8 cellular contexts compared by ENCODE assay signal in the genomic region with DNA sequence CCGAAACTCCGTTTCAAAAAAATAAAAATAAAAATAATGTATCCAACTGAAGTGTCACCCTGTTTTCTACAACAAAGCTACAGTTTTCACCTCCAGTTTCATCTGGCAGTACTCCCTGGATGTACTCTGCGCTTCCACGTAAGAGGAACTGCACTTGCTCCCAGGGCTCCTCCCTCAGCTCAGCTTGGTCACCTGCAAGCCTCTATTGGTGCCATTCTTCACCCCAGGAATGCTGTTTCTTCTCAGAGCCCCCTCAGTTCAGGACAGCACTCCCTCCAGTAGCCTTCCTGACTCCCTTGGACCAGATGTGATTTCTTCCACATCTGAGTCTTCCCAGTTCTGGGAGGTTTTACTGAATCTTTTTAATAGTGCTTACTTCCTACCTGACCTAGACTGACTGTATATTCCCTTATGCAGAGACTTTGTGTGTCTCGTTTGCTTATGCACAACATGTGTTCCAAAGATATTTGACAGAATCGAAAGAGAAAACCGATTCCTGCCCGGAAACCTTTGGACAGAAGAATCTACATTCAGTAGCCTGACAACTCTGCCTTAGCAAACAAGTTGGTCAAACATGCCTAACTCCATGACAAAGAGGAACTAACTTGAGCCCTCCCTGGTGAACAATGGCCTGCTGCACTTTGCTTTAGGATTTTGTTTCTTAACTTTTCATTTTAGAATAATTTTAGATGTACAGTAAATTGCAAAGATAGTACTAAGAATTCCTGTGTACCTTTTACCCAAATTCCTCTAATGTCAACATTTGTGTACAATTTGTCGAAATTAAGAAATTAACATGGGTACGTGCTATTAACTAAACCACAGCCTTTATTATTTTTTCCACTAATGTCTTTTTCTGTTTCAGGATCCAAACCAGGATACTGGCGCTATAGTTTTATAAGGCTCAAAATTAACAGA. TPM values are rescaled to one million over a fixed set of nuclear protein-coding genes. Genes with fewer than 3 reads are reported as not detected.
DNase-seq lines count a peak whose midpoint lies in the region; ATAC-seq and TF ChIP-seq lines count a peak whose summit lies in the region.

No MANE protein-coding gene starts in this region.

- intact Hi-C loops in right lobe of liver (cut with DNase I) (no loop called here), head of caudate nucleus (cut with DNase I) (loop anchor here (10.0 kb wide), 1 partner anchor 97 kb away; the partner anchor contains the start of gene CDK7)

- peak; percentile 34 for TF ChIP-seq POLR2A in right lobe of liver (IDR thresholded peaks at IDR 0.05)

- H3K27ac ChIP-seq in right lobe of liver (peak overlapping the region; percentile 74 to 77 (median 77)), urinary bladder (ENCODE audit: low read depth) (no peak overlapping the region)

- H3K36me3 ChIP-seq in right lobe of liver (no peaks in the 10 kb centered on the region), urinary bladder (ENCODE audit: insufficient read depth) (no peaks in the 10 kb centered on the region)

- no peak for TF ChIP-seq CTCF in astrocyte of the cerebellum (IDR thresholded peaks at IDR 0.05; ENCODE audit: low read depth, low read length, missing control alignments)
- TF ChIP-seq CTCF in right lobe of liver (IDR thresholded peaks at IDR 0.05): no peak

- in situ Hi-C loops in astrocyte of the cerebellum (cut with HindIII; ENCODE audit: low sequenced_read_pairs): no loop called here

- peak; percentile 23 for DNase-seq in CD1c-positive myeloid dendritic cell (ENCODE audit: extremely low spot score)
- peak; percentile 40 to 52 for DNase-seq in Kasumi-1 (lab: John Stamatoyannopoulos, UW)
- no peak for DNase-seq in astrocyte of the cerebellum (ENCODE audit: low read depth)
- DNase-seq in right lobe of liver: peak; percentile 29 to 68 (median 61)
- DNase-seq in NCI-H446 (lab: John Stamatoyannopoulos, UW): no peak
- DNase-seq in 8988T: no peak
- no peak for DNase-seq in head of caudate nucleus

- no peaks in the 10 kb centered on the region for H3K27me3 ChIP-seq in right lobe of liver

- 12% methylated on average over 11 of the region's 11 CpGs for WGBS in right lobe of liver (ENCODE audit: insufficient coverage, low coverage, low lambda C conversion rate, missing lambda C conversion rate)
- 65% methylated on average over 11 of the region's 11 CpGs for WGBS in urinary bladder

- H3K4me1 ChIP-seq in right lobe of liver: peaks cover 0 to 4% (median 0%) of the 10 kb centered on the region in 4 donors
- H3K4me1 ChIP-seq in urinary bladder (ENCODE audit: insufficient read depth): no peaks in the 10 kb centered on the region

- H3K4me3 ChIP-seq in astrocyte of the cerebellum (ENCODE audit: low read depth, low read length) (peak overlapping the region; percentile 60), right lobe of liver (peak overlapping the region; percentile 67 to 77 (median 67)), urinary bladder (ENCODE audit: low read depth, low read length) (peak overlapping the region; percentile 71)

- no peaks in the 10 kb centered on the region for H3K9me3 ChIP-seq in right lobe of liver

- ATAC-seq in right lobe of liver: peak; percentile 67 to 76 (median 71)

RNA-seq across cellular contexts. Expression of gene CCDC125, which starts 0.8 kb away (rescaled TPM):
- total RNA-seq in right lobe of liver (10 to 100 TPM; 12.8 to 19.3 (median 15.1) TPM), urinary bladder (9.1 TPM)
- 2.0 TPM for polyA plus RNA-seq in urinary bladder

RNA-seq across cellular contexts. Expression of gene AK6, which starts 37.5 kb away (rescaled TPM):
- total RNA-seq in right lobe of liver: 10 to 100 TPM; 17.5 to 24.1 (median 21.5) TPM
- total RNA-seq in urinary bladder: 42.0 TPM
- polyA plus RNA-seq in urinary bladder: 46.1 TPM

RNA-seq across cellular contexts. Expression of gene TAF9, which starts 37.5 kb away (rescaled TPM):
- total RNA-seq in right lobe of liver (10 to 100 TPM; 15.5 to 33.8 (median 26.0) TPM), urinary bladder (44.1 TPM)
- polyA plus RNA-seq in urinary bladder: 43.9 TPM

RNA-seq across cellular contexts. Expression of gene RAD17, which starts 37.8 kb away (rescaled TPM):
- 10 to 100 TPM in 2 of 6 experiments, 1 to 10 TPM in 4; 8.4 to 11.5 (median 9.4) TPM for total RNA-seq in right lobe of liver
- 44.6 TPM for total RNA-seq in urinary bladder
- 13.8 TPM for polyA plus RNA-seq in urinary bladder

Comparison
In these comparisons a context has a peak if more than half of its experiments do, and no peak if none do; other contexts are left out.
1. DNase-seq: peak in CD1c-positive myeloid dendritic cell (single experiment), Kasumi-1 (2 of 2) and right lobe of liver (3 of 3); none in astrocyte of the cerebellum (single experiment), NCI-H446 (0 of 2), 8988T (single experiment) and head of caudate nucleus (0 of 42).
2. Peak in every context shown above with its lines, with median percentiles within 50 percentile points of each other: H3K4me3 ChIP-seq.